Comparison of ENCODE assay signal across 9 cellular contexts in genomic region chr1:229430761-229431269, GRCh38. TPM values are rescaled to one million over a fixed set of nuclear protein-coding genes. Genes with fewer than 3 reads are reported as not detected.
A peak's percentile ranks its signal among the peaks of the same experiment; 100 is the strongest.
DNase-seq lines count a peak whose midpoint lies in the region; ATAC-seq, FAIRE-seq and TF ChIP-seq lines count a peak whose summit lies in the region.
"Had no signal": no experiment of that assay in that cellular context is flagged by ENCODE, and none has a peak within 500 bp of the region (broad histone marks: within the 10 kb centered on the region; RNA-seq: fewer than 3 reads in every experiment).

No MANE protein-coding gene starts in this region.

- FAIRE-seq in D721Med (lab: Jason Lieb, UNC) = no peak

- H4K20me1 ChIP-seq in hepatocyte (ENCODE audit: insufficient read depth, poor library complexity, severe bottlenecking) = no peaks in the 10 kb centered on the region

- H3K4me3 ChIP-seq in Jurkat, Clone E6-1 (ENCODE audit: low read length) = peak overlapping the region; percentile 1; the same call in 1 of the 2 replicates
- no peak overlapping the region for H3K4me3 ChIP-seq in hepatocyte
- H3K4me3 ChIP-seq: PC-9 had no signal

- no peaks in the 10 kb centered on the region for H3K79me2 ChIP-seq in hepatocyte

- no peak overlapping the region for H2AFZ ChIP-seq in hepatocyte
- H2AFZ ChIP-seq: PC-9 had no signal

- peaks cover 29% of the 10 kb centered on the region for H3K27me3 ChIP-seq in hepatocyte

- H3K4me1 ChIP-seq in hepatocyte (ENCODE audit: insufficient read depth) = peaks cover 4% of the 10 kb centered on the region

- H3K36me3 ChIP-seq in hepatocyte (replicated peaks; ENCODE audit: insufficient read depth, low read depth) = no peaks in the 10 kb centered on the region

- DNase-seq in Jurkat, Clone E6-1 (ENCODE audit: low read depth, low spot score) = no peak
- peak; percentile 75 for DNase-seq in activated effector memory CD4-positive, alpha-beta T cell treated with anti-CD3 and anti-CD28 coated beads, Interleukin-2, amount 50 U/mL, for 16 hours
- peak; percentile 79 for DNase-seq in hepatocyte (ENCODE audit: low spot score)
- DNase-seq in stimulated activated CD8-positive, alpha-beta memory T cell treated with anti-CD3 and anti-CD28 coated beads, Interleukin-12 subunit alpha, Interleukin-12 subunit beta, amount 100 ng/mL, for 24 hours (ENCODE audit: extremely low read depth) = peak; percentile 22
- no peak for DNase-seq in NCI-H774 (lab: John Stamatoyannopoulos, UW)
- no peak for DNase-seq in NCI-H146 treated with DMSO at 0.1 percent for 48 hours (lab: John Stamatoyannopoulos, UW; ENCODE audit: unreplicated experiment)
- no peak for DNase-seq in D721Med (ENCODE audit: insufficient read length, low spot score)

- no peaks in the 10 kb centered on the region for H3K9me3 ChIP-seq in hepatocyte (ENCODE audit: low read depth)

- no peaks in the 10 kb centered on the region for H3K9me2 ChIP-seq in hepatocyte (replicated peaks; ENCODE audit: insufficient read depth)

- ATAC-seq in GM19324 (IDR thresholded peaks at IDR 0.05; ENCODE audit: low FRiP score, unreplicated experiment) = no peak

- H3K4me2 ChIP-seq in hepatocyte = no peak overlapping the region
- H3K4me2 ChIP-seq: PC-9 had no signal

- no peak overlapping the region for H3K27ac ChIP-seq in hepatocyte
- H3K27ac ChIP-seq: PC-9 had no signal

- TF ChIP-seq CTCF in hepatocyte (IDR thresholded peaks at IDR 0.05; ENCODE audit: poor library complexity) = no peak
- no peak for TF ChIP-seq CTCF in D721Med (IDR thresholded peaks at IDR 0.05; ENCODE audit: insufficient read depth, missing control alignments)

- 10% methylated on average over 16 of the region's 16 CpGs for whole genome bisulfite sequencing in hepatocyte (ENCODE audit: low lambda C conversion rate, missing lambda C conversion rate)

RNA-seq across cellular contexts. Expression of gene ACTA1, which starts 3.1 kb away (rescaled TPM):
- polyA plus RNA-seq in Jurkat, Clone E6-1 (2012; ENCODE audit: insufficient read depth, insufficient read length) = 6.9 TPM
- total RNA-seq in hepatocyte = 0.12 and 0.33 TPM in 2 replicates
- polyA plus RNA-seq in hepatocyte = 0.28 and 1.0 TPM in 2 replicates
- total RNA-seq: PC-9 had no signal

Comparison
In these comparisons a context has a peak if more than half of its experiments do, and no peak if none do; other contexts are left out.
1. DNase-seq: peak in activated effector memory CD4-positive, alpha-beta T cell treated with anti-CD3 and anti-CD28 coated beads, Interleukin-2, amount 50 U/mL, for 16 hours (single experiment), hepatocyte (single experiment) and stimulated activated CD8-positive, alpha-beta memory T cell treated with anti-CD3 and anti-CD28 coated beads, Interleukin-12 subunit alpha, Interleukin-12 subunit beta, amount 100 ng/mL, for 24 hours (single experiment); none in Jurkat, Clone E6-1 (single experiment), NCI-H774 (single experiment), NCI-H146 treated with DMSO at 0.1 percent for 48 hours (single experiment) and D721Med (single experiment).